Comparison of ENCODE assay signal across 12 cellular contexts in the genomic region with DNA sequence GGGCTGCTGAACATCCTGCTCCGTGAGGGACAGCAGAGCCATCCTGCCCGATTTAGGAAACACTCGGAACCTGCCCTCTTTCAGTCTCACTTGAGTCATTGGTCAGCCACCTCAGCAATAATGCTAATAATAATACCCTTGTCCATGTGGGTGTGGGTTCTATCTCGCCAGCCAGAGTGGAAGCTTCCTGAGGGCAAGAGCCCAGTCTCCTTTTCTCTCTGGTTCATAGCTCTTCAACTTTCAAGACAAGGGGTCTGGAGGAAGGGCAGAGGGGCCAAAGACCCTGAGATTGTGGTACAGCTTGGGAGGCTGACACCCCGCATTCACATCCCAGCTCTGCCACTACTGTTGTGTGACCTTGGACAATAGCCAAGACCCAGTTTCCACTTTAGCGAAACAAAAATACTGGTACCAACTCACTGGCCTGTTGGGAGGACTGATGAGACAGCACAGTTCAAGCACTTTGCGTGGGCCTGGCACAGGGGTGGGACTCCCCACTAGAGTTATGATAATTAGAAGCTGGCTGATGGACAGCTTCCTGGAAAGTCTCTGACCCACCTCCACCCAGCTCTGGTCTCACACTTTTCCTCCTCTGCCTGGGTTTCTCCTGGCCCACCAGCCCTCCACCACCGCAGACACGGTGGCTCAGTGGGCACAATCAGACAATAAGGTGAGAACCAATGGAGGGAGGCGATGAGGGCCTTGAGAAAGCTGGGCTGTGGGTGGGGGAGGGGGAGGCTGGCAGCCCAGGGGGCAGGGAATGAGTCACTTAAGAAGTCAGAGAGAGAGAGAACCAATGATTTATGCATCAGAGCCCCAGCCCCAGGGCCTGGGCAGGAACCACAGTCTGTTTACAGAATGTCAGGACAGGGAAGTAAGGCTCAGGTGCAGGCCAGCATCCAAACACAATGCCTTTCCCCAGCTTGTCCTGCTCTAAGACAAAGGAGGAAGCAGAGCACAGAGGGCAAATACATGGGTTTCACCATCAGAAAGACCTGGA. TPM values are rescaled to one million over a fixed set of nuclear protein-coding genes. Genes with fewer than 3 reads are reported as not detected.
DNase-seq lines count a peak whose midpoint lies in the region; ATAC-seq, FAIRE-seq and TF ChIP-seq lines count a peak whose summit lies in the region.
"Had no signal": no experiment of that assay in that cellular context is flagged by ENCODE, and none has a peak within 500 bp of the region (broad histone marks: within the 10 kb centered on the region; RNA-seq: fewer than 3 reads in every experiment).

No MANE protein-coding gene starts in this region.

- CTCF ChIA-PET in PC-9 (lab: Charles Lee), result interaction anchor here (0.5 to 0.6 kb wide), 2 partner anchors 34 to 105 kb away, joined by 4 read pairs; no protein-coding TSS in a partner anchor

- no TSS peak for BruUV-seq in PC-9 (replicated peaks; lab: Mats Ljungman, UMichigan)

- H3K9me3 Mint-ChIP-seq in activated naive CD8-positive, alpha-beta T cell treated with anti-CD3 and anti-CD28 coated beads for 36 hours, result no peaks in the 10 kb centered on the region
- H3K9me3 Mint-ChIP-seq: activated naive CD8-positive, alpha-beta T cell treated with anti-CD3 and anti-CD28 coated beads, Interleukin-2, amount 10 ng/mL, durations not matched to agents 7 days and 5 days; nephron progenitor cell had no signal

- peak overlapping the region; percentile 36; the same call in 1 of the 2 replicates for H3K27ac ChIP-seq in PC-9
- H3K27ac ChIP-seq in epithelial cell of prostate, result peak overlapping the region; percentile 30
- H3K27ac ChIP-seq in parathyroid adenoma, result peak overlapping the region; percentile 59
- H3K27ac ChIP-seq: WERI-Rb-1 had no signal

- H3K9me3 ChIP-seq in PC-9 (ENCODE audit: insufficient read depth, low read depth) (no peaks in the 10 kb centered on the region), parathyroid adenoma (ENCODE audit: control insufficient read depth, low read length) (no peaks in the 10 kb centered on the region)

- no peak for TF ChIP-seq CTCF in PC-9 (conservative IDR thresholded peaks at IDR 0.05)
- TF ChIP-seq CTCF in parathyroid adenoma (IDR thresholded peaks at IDR 0.05), result no peak

- peaks cover 5% of the 10 kb centered on the region; the same call in 1 of the 2 replicates for H3K27me3 ChIP-seq in PC-9 (ENCODE audit: insufficient read depth, low read depth)
- no peaks in the 10 kb centered on the region for H3K27me3 ChIP-seq in parathyroid adenoma (ENCODE audit: control insufficient read depth, insufficient read depth, low read length)

- POLR2A ChIA-PET in PC-9 (lab: Charles Lee; ENCODE audit: unreplicated experiment), result no interaction called here

- DNase-seq in H54 (ENCODE audit: insufficient read length, low spot score), result peak; percentile 42
- peak; percentile 73 to 94 for DNase-seq in PC-9
- peak; percentile 73 for DNase-seq in epithelial cell of prostate (ENCODE audit: low read depth, low spot score)
- DNase-seq in activated naive CD8-positive, alpha-beta T cell treated with anti-CD3 and anti-CD28 coated beads for 36 hours, result no peak
- DNase-seq: activated naive CD8-positive, alpha-beta T cell treated with anti-CD3 and anti-CD28 coated beads, Interleukin-2, amount 10 ng/mL, durations not matched to agents 7 days and 5 days; NCI-H345; nephron progenitor cell; stimulated activated CD4-positive, alpha-beta T cell treated with anti-CD3 and anti-CD28 coated beads, Interleukin-4, amount 100 ng/mL, for 24 hours; WERI-Rb-1 had no signal

- H3K4me1 Mint-ChIP-seq in activated naive CD8-positive, alpha-beta T cell treated with anti-CD3 and anti-CD28 coated beads for 36 hours, result no peaks in the 10 kb centered on the region
- H3K4me1 Mint-ChIP-seq: activated naive CD8-positive, alpha-beta T cell treated with anti-CD3 and anti-CD28 coated beads, Interleukin-2, amount 10 ng/mL, durations not matched to agents 7 days and 5 days had no signal

- no peaks in the 10 kb centered on the region for H4K20me1 ChIP-seq in PC-9 (ENCODE audit: insufficient read depth)

- no peaks in the 10 kb centered on the region for H3K9me2 ChIP-seq in PC-9 (ENCODE audit: insufficient read depth)

- peaks cover 10% of the 10 kb centered on the region; the same call in 1 of the 2 replicates for H3F3A ChIP-seq in PC-9 (ENCODE audit: insufficient read depth, low read depth)

- no peaks in the 10 kb centered on the region for H3K27me3 Mint-ChIP-seq in activated naive CD8-positive, alpha-beta T cell treated with anti-CD3 and anti-CD28 coated beads for 36 hours

- peaks cover 20% of the 10 kb centered on the region for H3K4me1 ChIP-seq in PC-9 (replicated peaks; ENCODE audit: insufficient read depth)
- H3K4me1 ChIP-seq in parathyroid adenoma, result peaks cover 48% of the 10 kb centered on the region

- H3K4me2 ChIP-seq in PC-9 (peak overlapping the region; percentile 49), parathyroid adenoma (ENCODE audit: low read length) (no peak overlapping the region)

- TF ChIP-seq POLR2A in H54 (IDR thresholded peaks at IDR 0.05; ENCODE audit: low read depth, low read length), result no peak

- FAIRE-seq in H54 (lab: Jason Lieb, UNC), result no peak

- no peak overlapping the region for H3K4me3 Mint-ChIP-seq in activated naive CD8-positive, alpha-beta T cell treated with anti-CD3 and anti-CD28 coated beads for 36 hours
- H3K4me3 Mint-ChIP-seq: activated naive CD8-positive, alpha-beta T cell treated with anti-CD3 and anti-CD28 coated beads, Interleukin-2, amount 10 ng/mL, durations not matched to agents 7 days and 5 days; nephron progenitor cell had no signal

- intact Hi-C loops in PC-9 (cut with micrococcal nuclease; ENCODE audit: unreplicated experiment), result no loop called here

- no peak overlapping the region for H2AFZ ChIP-seq in PC-9
- no peak overlapping the region for H2AFZ ChIP-seq in parathyroid adenoma

- no peak overlapping the region for H3K4me3 ChIP-seq in PC-9
- H3K4me3 ChIP-seq in parathyroid adenoma (ENCODE audit: low read depth, low read length), result no peak overlapping the region

- ATAC-seq in GM18502 (IDR thresholded peaks at IDR 0.05; ENCODE audit: poor library complexity, unreplicated experiment), result no peak
- no peak for ATAC-seq in GM21717 (IDR thresholded peaks at IDR 0.05; ENCODE audit: unreplicated experiment)

- H3K9ac ChIP-seq in parathyroid adenoma, result no peak overlapping the region

- H3K36me3 Mint-ChIP-seq in activated naive CD8-positive, alpha-beta T cell treated with anti-CD3 and anti-CD28 coated beads for 36 hours, result no peaks in the 10 kb centered on the region
- H3K36me3 Mint-ChIP-seq: activated naive CD8-positive, alpha-beta T cell treated with anti-CD3 and anti-CD28 coated beads, Interleukin-2, amount 10 ng/mL, durations not matched to agents 7 days and 5 days had no signal

- no peaks in the 10 kb centered on the region for H3K36me3 ChIP-seq in PC-9 (ENCODE audit: low read depth)
- H3K36me3 ChIP-seq in parathyroid adenoma (ENCODE audit: control insufficient read depth, insufficient read depth, low read length), result no peaks in the 10 kb centered on the region
- H3K36me3 ChIP-seq: WERI-Rb-1 had no signal

- H3K79me2 ChIP-seq in PC-9 (ENCODE audit: low read depth) (no peaks in the 10 kb centered on the region), parathyroid adenoma (no peaks in the 10 kb centered on the region)

- H3K27ac Mint-ChIP-seq in activated naive CD8-positive, alpha-beta T cell treated with anti-CD3 and anti-CD28 coated beads for 36 hours, result no peak overlapping the region
- H3K27ac Mint-ChIP-seq: activated naive CD8-positive, alpha-beta T cell treated with anti-CD3 and anti-CD28 coated beads, Interleukin-2, amount 10 ng/mL, durations not matched to agents 7 days and 5 days; nephron progenitor cell had no signal

RNA-seq across cellular contexts. Expression of a gene that starts 9.6 kb away (rescaled TPM):
- total RNA-seq in PC-9 (2021), result not detected in 2 replicates
- total RNA-seq in activated naive CD8-positive, alpha-beta T cell treated with anti-CD3 and anti-CD28 coated beads for 36 hours, result under 1 TPM; 0.08 to 0.60 TPM

RNA-seq across cellular contexts. Expression of a gene that starts 51.1 kb away (rescaled TPM):
- total RNA-seq in PC-9 (2021), result 2.5 and 4.7 TPM in 2 replicates
- 1 to 10 TPM; 4.1 to 4.3 TPM for total RNA-seq in activated naive CD8-positive, alpha-beta T cell treated with anti-CD3 and anti-CD28 coated beads for 36 hours

RNA-seq across cellular contexts. Expression of a gene that starts 56.5 kb away (rescaled TPM):
- not detected in 2 replicates for total RNA-seq in PC-9 (2021)
- not detected for total RNA-seq in activated naive CD8-positive, alpha-beta T cell treated with anti-CD3 and anti-CD28 coated beads for 36 hours
- total RNA-seq: activated naive CD8-positive, alpha-beta T cell treated with anti-CD3 and anti-CD28 coated beads, Interleukin-2, amount 10 ng/mL, durations not matched to agents 7 days and 5 days had no signal
